26 cellular contexts compared by ENCODE assay signal in genomic region chr13:97559981-97560380, GRCh38.
"Had no signal": no experiment of that assay in that cellular context is flagged by ENCODE, and none has a peak within 500 bp of the region (broad histone marks: within the 10 kb centered on the region; RNA-seq: fewer than 3 reads in every experiment).

No MANE protein-coding gene starts in this region.

- H3K4me3 ChIP-seq: gastrocnemius medialis, heart left ventricle, hepatocyte, lung, ovary, psoas muscle, sigmoid colon, testis, tibial nerve, upper lobe of right lung, uterus had no signal

- DNase-seq: effector CD8-positive, alpha-beta T cell; endodermal cell; foreskin fibroblast; gastrocnemius medialis; heart left ventricle; kidney; natural killer cell; occipital lobe; ovary; posterior cingulate gyrus; psoas muscle; right cardiac atrium; sigmoid colon; stimulated activated CD4-positive, alpha-beta T cell treated with anti-CD3 and anti-CD28 coated beads, Interleukin-2, amount 100 ng/mL, for 24 hours; stimulated activated CD4-positive, alpha-beta T cell treated with anti-CD3 and anti-CD28 coated beads, Interleukin-4, amount 100 ng/mL, for 24 hours; stimulated activated naive CD4-positive, alpha-beta T cell treated with Interleukin-2 at 50 U/mL for 16 hours; substantia nigra; testis; upper lobe of right lung; uterus had no signal

- ATAC-seq: esophagus mucosa; gastrocnemius medialis; heart left ventricle; natural killer cell; psoas muscle; right cardiac atrium; stimulated activated effector memory CD8-positive, alpha-beta T cell treated with anti-CD3 and anti-CD28 coated beads, Interleukin-12 subunit alpha, Interleukin-12 subunit beta, amount 100 ng/mL, for 72 hours; upper lobe of right lung had no signal

- H3K27me3 ChIP-seq: hepatocyte, ovary, sigmoid colon, testis, tibial nerve, upper lobe of right lung, uterus had no signal

- H3K9me3 ChIP-seq: gastrocnemius medialis, heart left ventricle, ovary, psoas muscle, sigmoid colon, testis, tibial nerve, upper lobe of right lung, uterus had no signal

- H3K4me1 ChIP-seq: gastrocnemius medialis, heart left ventricle, psoas muscle, sigmoid colon, testis, tibial nerve, upper lobe of right lung, uterus had no signal

- H3K4me2 ChIP-seq: hepatocyte had no signal

- H3K79me2 ChIP-seq: hepatocyte had no signal

- H3K27ac ChIP-seq: epithelial cell of prostate, gastrocnemius medialis, heart left ventricle, hepatocyte, ovary, psoas muscle, sigmoid colon, testis, tibial nerve, upper lobe of right lung, uterus had no signal

- H3K36me3 ChIP-seq: gastrocnemius medialis, heart left ventricle, ovary, sigmoid colon, tibial nerve, upper lobe of right lung, uterus had no signal

- H2AFZ ChIP-seq: hepatocyte had no signal
